1 cellular context compared by ENCODE assay signal in the genomic region with DNA sequence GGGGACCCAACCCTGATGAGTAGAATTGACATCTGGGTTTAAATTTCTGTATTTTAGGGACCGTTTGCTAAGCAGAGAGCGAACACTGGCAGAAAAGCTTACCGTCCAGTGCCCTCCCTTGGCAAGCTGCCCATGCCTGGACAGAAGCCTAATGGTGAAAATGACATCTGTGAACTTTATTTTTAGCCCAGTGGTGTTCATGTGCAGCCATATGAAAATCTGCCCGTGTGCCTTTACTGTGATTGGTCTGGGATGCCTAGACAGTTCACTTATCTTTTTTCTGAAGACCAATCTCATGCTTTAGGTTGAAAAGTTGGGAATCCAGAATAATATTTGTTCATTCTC.
TF ChIP-seq lines count a peak whose summit lies in the region.

No MANE protein-coding gene starts in this region.

TF ChIP-seq in GM23338, 12 proteins besides CTCF, POLR2A, EP300 and RAD21 (continued from another document):
- TF ChIP-seq, protein P1, sequence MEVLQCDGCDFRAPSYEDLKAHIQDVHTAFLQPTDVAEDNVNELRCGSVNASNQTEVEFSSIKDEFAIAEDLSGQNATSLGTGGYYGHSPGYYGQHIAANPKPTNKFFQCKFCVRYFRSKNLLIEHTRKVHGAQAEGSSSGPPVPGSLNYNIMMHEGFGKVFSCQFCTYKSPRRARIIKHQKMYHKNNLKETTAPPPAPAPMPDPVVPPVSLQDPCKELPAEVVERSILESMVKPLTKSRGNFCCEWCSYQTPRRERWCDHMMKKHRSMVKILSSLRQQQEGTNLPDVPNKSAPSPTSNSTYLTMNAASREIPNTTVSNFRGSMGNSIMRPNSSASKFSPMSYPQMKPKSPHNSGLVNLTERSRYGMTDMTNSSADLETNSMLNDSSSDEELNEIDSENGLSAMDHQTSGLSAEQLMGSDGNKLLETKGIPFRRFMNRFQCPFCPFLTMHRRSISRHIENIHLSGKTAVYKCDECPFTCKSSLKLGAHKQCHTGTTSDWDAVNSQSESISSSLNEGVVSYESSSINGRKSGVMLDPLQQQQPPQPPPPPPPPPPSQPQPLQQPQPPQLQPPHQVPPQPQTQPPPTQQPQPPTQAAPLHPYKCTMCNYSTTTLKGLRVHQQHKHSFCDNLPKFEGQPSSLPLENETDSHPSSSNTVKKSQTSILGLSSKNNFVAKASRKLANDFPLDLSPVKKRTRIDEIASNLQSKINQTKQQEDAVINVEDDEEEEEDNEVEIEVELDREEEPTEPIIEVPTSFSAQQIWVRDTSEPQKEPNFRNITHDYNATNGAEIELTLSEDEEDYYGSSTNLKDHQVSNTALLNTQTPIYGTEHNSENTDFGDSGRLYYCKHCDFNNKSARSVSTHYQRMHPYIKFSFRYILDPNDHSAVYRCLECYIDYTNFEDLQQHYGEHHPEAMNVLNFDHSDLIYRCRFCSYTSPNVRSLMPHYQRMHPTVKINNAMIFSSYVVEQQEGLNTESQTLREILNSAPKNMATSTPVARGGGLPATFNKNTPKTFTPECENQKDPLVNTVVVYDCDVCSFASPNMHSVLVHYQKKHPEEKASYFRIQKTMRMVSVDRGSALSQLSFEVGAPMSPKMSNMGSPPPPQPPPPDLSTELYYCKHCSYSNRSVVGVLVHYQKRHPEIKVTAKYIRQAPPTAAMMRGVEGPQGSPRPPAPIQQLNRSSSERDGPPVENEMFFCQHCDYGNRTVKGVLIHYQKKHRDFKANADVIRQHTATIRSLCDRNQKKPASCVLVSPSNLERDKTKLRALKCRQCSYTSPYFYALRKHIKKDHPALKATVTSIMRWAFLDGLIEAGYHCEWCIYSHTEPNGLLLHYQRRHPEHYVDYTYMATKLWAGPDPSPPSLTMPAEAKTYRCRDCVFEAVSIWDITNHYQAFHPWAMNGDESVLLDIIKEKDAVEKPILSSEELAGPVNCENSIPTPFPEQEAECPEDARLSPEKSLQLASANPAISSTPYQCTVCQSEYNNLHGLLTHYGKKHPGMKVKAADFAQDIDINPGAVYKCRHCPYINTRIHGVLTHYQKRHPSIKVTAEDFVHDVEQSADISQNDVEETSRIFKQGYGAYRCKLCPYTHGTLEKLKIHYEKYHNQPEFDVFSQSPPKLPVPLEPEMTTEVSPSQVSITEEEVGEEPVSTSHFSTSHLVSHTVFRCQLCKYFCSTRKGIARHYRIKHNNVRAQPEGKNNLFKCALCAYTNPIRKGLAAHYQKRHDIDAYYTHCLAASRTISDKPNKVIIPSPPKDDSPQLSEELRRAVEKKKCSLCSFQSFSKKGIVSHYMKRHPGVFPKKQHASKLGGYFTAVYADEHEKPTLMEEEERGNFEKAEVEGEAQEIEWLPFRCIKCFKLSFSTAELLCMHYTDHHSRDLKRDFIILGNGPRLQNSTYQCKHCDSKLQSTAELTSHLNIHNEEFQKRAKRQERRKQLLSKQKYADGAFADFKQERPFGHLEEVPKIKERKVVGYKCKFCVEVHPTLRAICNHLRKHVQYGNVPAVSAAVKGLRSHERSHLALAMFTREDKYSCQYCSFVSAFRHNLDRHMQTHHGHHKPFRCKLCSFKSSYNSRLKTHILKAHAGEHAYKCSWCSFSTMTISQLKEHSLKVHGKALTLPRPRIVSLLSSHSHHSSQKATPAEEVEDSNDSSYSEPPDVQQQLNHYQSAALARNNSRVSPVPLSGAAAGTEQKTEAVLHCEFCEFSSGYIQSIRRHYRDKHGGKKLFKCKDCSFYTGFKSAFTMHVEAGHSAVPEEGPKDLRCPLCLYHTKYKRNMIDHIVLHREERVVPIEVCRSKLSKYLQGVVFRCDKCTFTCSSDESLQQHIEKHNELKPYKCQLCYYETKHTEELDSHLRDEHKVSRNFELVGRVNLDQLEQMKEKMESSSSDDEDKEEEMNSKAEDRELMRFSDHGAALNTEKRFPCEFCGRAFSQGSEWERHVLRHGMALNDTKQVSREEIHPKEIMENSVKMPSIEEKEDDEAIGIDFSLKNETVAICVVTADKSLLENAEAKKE (CRISPR knock-in tag; IDR thresholded peaks at IDR 0.05), result no peak
- TF ChIP-seq, protein P2, sequence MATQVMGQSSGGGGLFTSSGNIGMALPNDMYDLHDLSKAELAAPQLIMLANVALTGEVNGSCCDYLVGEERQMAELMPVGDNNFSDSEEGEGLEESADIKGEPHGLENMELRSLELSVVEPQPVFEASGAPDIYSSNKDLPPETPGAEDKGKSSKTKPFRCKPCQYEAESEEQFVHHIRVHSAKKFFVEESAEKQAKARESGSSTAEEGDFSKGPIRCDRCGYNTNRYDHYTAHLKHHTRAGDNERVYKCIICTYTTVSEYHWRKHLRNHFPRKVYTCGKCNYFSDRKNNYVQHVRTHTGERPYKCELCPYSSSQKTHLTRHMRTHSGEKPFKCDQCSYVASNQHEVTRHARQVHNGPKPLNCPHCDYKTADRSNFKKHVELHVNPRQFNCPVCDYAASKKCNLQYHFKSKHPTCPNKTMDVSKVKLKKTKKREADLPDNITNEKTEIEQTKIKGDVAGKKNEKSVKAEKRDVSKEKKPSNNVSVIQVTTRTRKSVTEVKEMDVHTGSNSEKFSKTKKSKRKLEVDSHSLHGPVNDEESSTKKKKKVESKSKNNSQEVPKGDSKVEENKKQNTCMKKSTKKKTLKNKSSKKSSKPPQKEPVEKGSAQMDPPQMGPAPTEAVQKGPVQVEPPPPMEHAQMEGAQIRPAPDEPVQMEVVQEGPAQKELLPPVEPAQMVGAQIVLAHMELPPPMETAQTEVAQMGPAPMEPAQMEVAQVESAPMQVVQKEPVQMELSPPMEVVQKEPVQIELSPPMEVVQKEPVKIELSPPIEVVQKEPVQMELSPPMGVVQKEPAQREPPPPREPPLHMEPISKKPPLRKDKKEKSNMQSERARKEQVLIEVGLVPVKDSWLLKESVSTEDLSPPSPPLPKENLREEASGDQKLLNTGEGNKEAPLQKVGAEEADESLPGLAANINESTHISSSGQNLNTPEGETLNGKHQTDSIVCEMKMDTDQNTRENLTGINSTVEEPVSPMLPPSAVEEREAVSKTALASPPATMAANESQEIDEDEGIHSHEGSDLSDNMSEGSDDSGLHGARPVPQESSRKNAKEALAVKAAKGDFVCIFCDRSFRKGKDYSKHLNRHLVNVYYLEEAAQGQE (IDR thresholded peaks at IDR 0.05; ENCODE audit: unreplicated experiment), result no peak
- TF ChIP-seq STAT1 (IDR thresholded peaks at IDR 0.05; ENCODE audit: unreplicated experiment), result no peak
- no peak for TF ChIP-seq EZH2phosphoT487 (IDR thresholded peaks at IDR 0.05; ENCODE audit: unreplicated experiment)
